9 cellular contexts compared by ENCODE assay signal in genomic region chr21:45982758-45983731, GRCh38. TPM values are rescaled to one million over a fixed set of nuclear protein-coding genes. Genes with fewer than 3 reads are reported as not detected.
DNase-seq lines count a peak whose midpoint lies in the region; ATAC-seq and TF ChIP-seq lines count a peak whose summit lies in the region.
"Had no signal": no experiment of that assay in that cellular context is flagged by ENCODE, and none has a peak within 500 bp of the region (broad histone marks: within the 10 kb centered on the region; RNA-seq: fewer than 3 reads in every experiment).

No MANE protein-coding gene starts in this region.

- H3K27ac ChIP-seq in esophagus muscularis mucosa (replicated peaks in 1 of 4) = peak overlapping the region; percentile 96 to 99 (median 97)

- H3K4me3 ChIP-seq in BE2C (ENCODE audit: low read depth, low read length) (peak overlapping the region; percentile 52; the same call in 1 of the 2 replicates), MG63 (peak overlapping the region; percentile 96), esophagus muscularis mucosa (peak overlapping the region; percentile 70 to 88 (median 78)), neuron (ENCODE audit: low read length) (peak overlapping the region; percentile 93)

- H2AFZ ChIP-seq in neuron (ENCODE audit: low read depth, low read length) = peak overlapping the region; percentile 52

- no peaks in the 10 kb centered on the region for H3K36me3 ChIP-seq in BE2C
- peaks cover 57% of the 10 kb centered on the region for H3K36me3 ChIP-seq in MG63
- H3K36me3 ChIP-seq in esophagus muscularis mucosa = peaks cover 18 to 40% (median 40%) of the 10 kb centered on the region in 4 donors
- H3K36me3 ChIP-seq in neuron (ENCODE audit: insufficient read depth, low read length) = peaks cover 27% of the 10 kb centered on the region

- WGBS in esophagus muscularis mucosa = 23% methylated on average over 13 of the region's 53 CpGs

- peak; percentile 8 for DNase-seq in BE2C
- no peak for DNase-seq in MG63
- no peak for DNase-seq in esophagus muscularis mucosa (ENCODE audit: extremely low spot score)
- no peak for DNase-seq in kidney glomerular epithelial cell (lab: John Stamatoyannopoulos, UW)
- DNase-seq in NK-92 (lab: John Stamatoyannopoulos, UW; ENCODE audit: unreplicated experiment) = no peak
- DNase-seq: stimulated activated CD8-positive, alpha-beta memory T cell treated with anti-CD3 and anti-CD28 coated beads, Interleukin-4, amount 100 ng/mL, for 48 hours had no signal

- ATAC-seq in GM21825 (IDR thresholded peaks at IDR 0.05; ENCODE audit: unreplicated experiment) (no peak), HG02678 (IDR thresholded peaks at IDR 0.05; ENCODE audit: unreplicated experiment) (no peak)

- H3K27me3 ChIP-seq in BE2C (no peaks in the 10 kb centered on the region), MG63 (no peaks in the 10 kb centered on the region), esophagus muscularis mucosa (no peaks in the 10 kb centered on the region), neuron (ENCODE audit: insufficient read depth, low read length) (no peaks in the 10 kb centered on the region)

- TF ChIP-seq CTCF in BE2C (IDR thresholded peaks at IDR 0.05; ENCODE audit: low read depth, low read length) (no peak), esophagus muscularis mucosa (IDR thresholded peaks at IDR 0.05) (peak in 1 of 3 experiments; percentile 3)

- H3K4me1 ChIP-seq in BE2C (peaks cover 2% of the 10 kb centered on the region; the same call in 1 of the 2 replicates), esophagus muscularis mucosa (peaks cover 41 to 81% (median 76%) of the 10 kb centered on the region in 4 donors), neuron (ENCODE audit: insufficient read depth, low read length) (peaks cover 19% of the 10 kb centered on the region)

- TF ChIP-seq EP300 in esophagus muscularis mucosa (IDR thresholded peaks at IDR 0.05) = no peak

- no peaks in the 10 kb centered on the region for H3K9me3 ChIP-seq in BE2C
- H3K9me3 ChIP-seq in MG63 = 0 out of 2 replicates have a peak, but pooled peaks cover 2% of the 10 kb centered on the region
- H3K9me3 ChIP-seq in esophagus muscularis mucosa = no peaks in the 10 kb centered on the region
- H3K9me3 ChIP-seq in neuron (ENCODE audit: low read length) = peaks cover 2% of the 10 kb centered on the region

- intact Hi-C loops in esophagus muscularis mucosa (cut with DNase I) = loop anchor here (5.0 kb wide), 1 partner anchor 44 kb away; no protein-coding TSS in a partner anchor

- no peak for TF ChIP-seq POLR2A in esophagus muscularis mucosa (IDR thresholded peaks at IDR 0.05; ENCODE audit: low read depth)

RNA-seq across cellular contexts. Expression of gene COL6A1, which starts 1.5 kb away (rescaled TPM):
- polyA plus RNA-seq in BE2C (2012; ENCODE audit: insufficient read depth, insufficient read length, low read depth) = 158 TPM
- 817 and 868 TPM in 2 replicates for total RNA-seq in MG63 (2014; rRNA removed; shearing (Covaris generic); ENCODE audit: low replicate concordance)
- 1,000 to 10,000 TPM in 2 of 4 donors, 100 to 1,000 TPM in 2; 646 to 1,432 (median 1,078) TPM for total RNA-seq in esophagus muscularis mucosa
